ENCODE assay signal across 28 cellular contexts in the genomic region with DNA sequence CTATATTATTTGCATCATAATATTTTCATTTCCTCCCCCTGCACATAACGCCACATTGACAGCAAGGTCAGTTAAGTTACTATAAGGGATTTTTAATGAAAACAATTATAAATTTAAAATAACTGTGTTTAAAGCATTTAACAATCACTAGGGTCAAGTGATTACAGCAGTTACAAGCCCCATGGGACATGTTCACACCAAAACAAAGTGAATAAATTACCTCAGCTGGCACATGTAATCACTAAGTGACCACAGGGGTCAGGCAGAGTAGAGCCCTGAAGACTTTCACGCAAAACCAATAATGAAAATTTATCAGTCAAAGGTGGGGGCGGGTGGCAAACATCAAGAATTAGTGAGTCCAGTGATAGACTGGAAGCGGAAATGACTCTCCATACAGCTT.
"Had no signal": no experiment of that assay in that cellular context is flagged by ENCODE, and none has a peak within 500 bp of the region (broad histone marks: within the 10 kb centered on the region; RNA-seq: fewer than 3 reads in every experiment).

No MANE protein-coding gene starts in this region.

- H3K4me1 Mint-ChIP-seq: naive B cell; natural killer cell; stimulated activated effector memory CD8-positive, alpha-beta T cell treated with anti-CD3 and anti-CD28 coated beads, Interleukin-12 subunit alpha, Interleukin-12 subunit beta, amount 100 ng/mL, for 72 hours had no signal

- H3K27ac Mint-ChIP-seq: natural killer cell; progenitor cell of endocrine pancreas; stimulated activated effector memory CD8-positive, alpha-beta T cell treated with anti-CD3 and anti-CD28 coated beads, Interleukin-12 subunit alpha, Interleukin-12 subunit beta, amount 100 ng/mL, for 72 hours; stimulated activated naive CD8-positive, alpha-beta T cell treated with anti-CD3 and anti-CD28 coated beads, Interleukin-15, Interleukin-2, amounts not matched to agents 100 ng/mL and 50 ng/mL, for 24 hours had no signal

- H3K36me3 ChIP-seq: heart right ventricle, left lung, lower lobe of right lung, ovary, suprapubic skin, thoracic aorta, tibial artery, uterus had no signal

- ATAC-seq: left cardiac atrium; left lung; lower lobe of right lung; natural killer cell; right cardiac atrium; sciatic nerve; stimulated activated effector memory CD8-positive, alpha-beta T cell treated with anti-CD3 and anti-CD28 coated beads, Interleukin-12 subunit alpha, Interleukin-12 subunit beta, amount 100 ng/mL, for 72 hours had no signal

- H3K9me3 Mint-ChIP-seq: naive B cell; natural killer cell; stimulated activated effector memory CD8-positive, alpha-beta T cell treated with anti-CD3 and anti-CD28 coated beads, Interleukin-12 subunit alpha, Interleukin-12 subunit beta, amount 100 ng/mL, for 72 hours; stimulated activated naive CD8-positive, alpha-beta T cell treated with anti-CD3 and anti-CD28 coated beads, Interleukin-15, Interleukin-2, amounts not matched to agents 100 ng/mL and 50 ng/mL, for 24 hours had no signal

- H3K4me3 ChIP-seq: heart right ventricle, hepatocyte, left lung, lower lobe of right lung, ovary, skin epidermis, suprapubic skin, thoracic aorta, tibial artery, uterus had no signal

- DNase-seq: heart right ventricle; kidney glomerular epithelial cell; left cardiac atrium; left lung; lower lobe of right lung; mammary epithelial cell; mesenchymal stem cell; naive B cell; natural killer cell; ovary; right cardiac atrium; stimulated activated CD4-positive, alpha-beta T cell treated with anti-CD3 and anti-CD28 coated beads, Interleukin-12 subunit alpha, Interleukin-12 subunit beta, amount 100 ng/mL, for 4 hours; stimulated activated CD4-positive, alpha-beta T cell treated with anti-CD3 and anti-CD28 coated beads, Interleukin-15, amount 100 ng/mL, for 24 hours; stimulated activated CD4-positive, alpha-beta T cell treated with anti-CD3 and anti-CD28 coated beads, Interleukin-2, amount 100 ng/mL, for 24 hours; stimulated activated CD4-positive, alpha-beta T cell treated with anti-CD3 and anti-CD28 coated beads, Interleukin-4, amount 100 ng/mL, for 24 hours; stimulated activated naive CD4-positive, alpha-beta T cell; tibial artery; trophoblast cell; uterus had no signal

- H3K36me3 Mint-ChIP-seq: naive B cell; natural killer cell; stimulated activated effector memory CD8-positive, alpha-beta T cell treated with anti-CD3 and anti-CD28 coated beads, Interleukin-12 subunit alpha, Interleukin-12 subunit beta, amount 100 ng/mL, for 72 hours had no signal

- H3K27ac ChIP-seq: heart right ventricle, hepatocyte, left lung, lower lobe of right lung, ovary, skin epidermis, suprapubic skin, thoracic aorta, tibial artery, uterus had no signal

- H3K27me3 Mint-ChIP-seq: naive B cell, progenitor cell of endocrine pancreas had no signal

- H3K4me3 Mint-ChIP-seq: naive B cell; natural killer cell; stimulated activated effector memory CD8-positive, alpha-beta T cell treated with anti-CD3 and anti-CD28 coated beads, Interleukin-12 subunit alpha, Interleukin-12 subunit beta, amount 100 ng/mL, for 72 hours; stimulated activated naive CD8-positive, alpha-beta T cell treated with anti-CD3 and anti-CD28 coated beads, Interleukin-15, Interleukin-2, amounts not matched to agents 100 ng/mL and 50 ng/mL, for 24 hours had no signal

- H3K9me3 ChIP-seq: heart right ventricle, left lung, lower lobe of right lung, ovary, suprapubic skin, thoracic aorta, tibial artery, uterus had no signal

- FAIRE-seq: keratinocyte had no signal

- H3K4me1 ChIP-seq: left lung, lower lobe of right lung, suprapubic skin, tibial artery, uterus had no signal
